In the genomic region with DNA sequence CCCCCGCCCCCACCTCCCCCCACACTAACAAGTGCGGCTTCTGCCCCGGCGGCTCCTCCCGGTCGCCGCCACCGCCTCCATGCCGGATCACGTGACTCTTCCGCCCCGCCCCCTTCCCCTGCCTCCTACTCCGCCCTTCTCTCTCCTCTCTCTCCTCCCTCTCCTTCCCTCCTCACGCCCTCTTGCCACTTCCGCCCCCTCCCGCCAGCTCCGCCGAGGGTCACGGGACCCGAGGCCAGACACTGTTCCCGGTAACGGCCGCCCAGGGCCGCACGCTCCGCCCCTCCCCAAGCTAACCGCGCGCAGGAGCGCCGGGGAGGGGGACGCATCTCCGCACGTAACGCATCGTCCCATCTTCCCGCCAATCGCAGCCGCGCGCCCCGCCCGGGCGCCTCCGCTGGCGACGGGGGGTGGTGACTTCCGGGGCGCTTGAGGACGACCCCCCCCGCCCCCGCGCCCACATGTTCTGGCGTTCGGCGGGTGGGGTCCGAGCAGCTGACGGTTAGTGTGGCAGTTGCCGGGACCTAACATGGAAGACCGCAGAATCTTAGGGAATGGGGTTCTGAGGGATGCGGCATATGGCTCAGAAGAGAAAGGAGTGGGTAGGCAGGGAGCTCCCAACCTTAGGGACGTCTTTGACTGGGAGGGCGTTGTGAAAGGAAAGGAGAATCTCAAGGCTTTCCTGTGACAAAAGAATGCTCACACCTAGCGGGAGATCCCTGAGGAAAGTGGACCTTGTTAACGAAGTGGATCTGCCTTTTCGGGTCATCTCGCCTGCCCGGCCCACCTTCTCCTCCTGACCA, we compare ENCODE assay signal across 7 cellular contexts.
DNase-seq lines count a peak whose midpoint lies in the region; ATAC-seq and TF ChIP-seq lines count a peak whose summit lies in the region.

A gene with protein sequence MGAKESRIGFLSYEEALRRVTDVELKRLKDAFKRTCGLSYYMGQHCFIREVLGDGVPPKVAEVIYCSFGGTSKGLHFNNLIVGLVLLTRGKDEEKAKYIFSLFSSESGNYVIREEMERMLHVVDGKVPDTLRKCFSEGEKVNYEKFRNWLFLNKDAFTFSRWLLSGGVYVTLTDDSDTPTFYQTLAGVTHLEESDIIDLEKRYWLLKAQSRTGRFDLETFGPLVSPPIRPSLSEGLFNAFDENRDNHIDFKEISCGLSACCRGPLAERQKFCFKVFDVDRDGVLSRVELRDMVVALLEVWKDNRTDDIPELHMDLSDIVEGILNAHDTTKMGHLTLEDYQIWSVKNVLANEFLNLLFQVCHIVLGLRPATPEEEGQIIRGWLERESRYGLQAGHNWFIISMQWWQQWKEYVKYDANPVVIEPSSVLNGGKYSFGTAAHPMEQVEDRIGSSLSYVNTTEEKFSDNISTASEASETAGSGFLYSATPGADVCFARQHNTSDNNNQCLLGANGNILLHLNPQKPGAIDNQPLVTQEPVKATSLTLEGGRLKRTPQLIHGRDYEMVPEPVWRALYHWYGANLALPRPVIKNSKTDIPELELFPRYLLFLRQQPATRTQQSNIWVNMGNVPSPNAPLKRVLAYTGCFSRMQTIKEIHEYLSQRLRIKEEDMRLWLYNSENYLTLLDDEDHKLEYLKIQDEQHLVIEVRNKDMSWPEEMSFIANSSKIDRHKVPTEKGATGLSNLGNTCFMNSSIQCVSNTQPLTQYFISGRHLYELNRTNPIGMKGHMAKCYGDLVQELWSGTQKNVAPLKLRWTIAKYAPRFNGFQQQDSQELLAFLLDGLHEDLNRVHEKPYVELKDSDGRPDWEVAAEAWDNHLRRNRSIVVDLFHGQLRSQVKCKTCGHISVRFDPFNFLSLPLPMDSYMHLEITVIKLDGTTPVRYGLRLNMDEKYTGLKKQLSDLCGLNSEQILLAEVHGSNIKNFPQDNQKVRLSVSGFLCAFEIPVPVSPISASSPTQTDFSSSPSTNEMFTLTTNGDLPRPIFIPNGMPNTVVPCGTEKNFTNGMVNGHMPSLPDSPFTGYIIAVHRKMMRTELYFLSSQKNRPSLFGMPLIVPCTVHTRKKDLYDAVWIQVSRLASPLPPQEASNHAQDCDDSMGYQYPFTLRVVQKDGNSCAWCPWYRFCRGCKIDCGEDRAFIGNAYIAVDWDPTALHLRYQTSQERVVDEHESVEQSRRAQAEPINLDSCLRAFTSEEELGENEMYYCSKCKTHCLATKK (N-terminal part only) (minus strand): TSS at position 92 of the 803 bp plus-strand sequence. CDS start 194 bp downstream, outside the sequence.

- peak within 1 kb of the TSS; percentile 95 for H3K4me3 ChIP-seq in retinal pigment epithelial cell (ENCODE audit: low read length)

- peak; percentile 87 for ATAC-seq in GM18502 (IDR thresholded peaks at IDR 0.05; ENCODE audit: poor library complexity, unreplicated experiment)
- ATAC-seq in HG02970 (IDR thresholded peaks at IDR 0.05; ENCODE audit: low FRiP score, unreplicated experiment), result peak; percentile 82

- DNase-seq in NCI-H2029 (lab: John Stamatoyannopoulos, UW) (peak; percentile 94), T-helper 9 cell (peak; percentile 98), astrocyte of the hippocampus (ENCODE audit: low read depth, low spot score) (peak; percentile 99), hippocampal formation (lab: John Stamatoyannopoulos, UW) (peak; percentile 93 to 98), retinal pigment epithelial cell (ENCODE audit: low read depth) (peak; percentile 92)

- peak; percentile 1 for TF ChIP-seq CTCF in retinal pigment epithelial cell (conservative IDR thresholded peaks at IDR 0.05; ENCODE audit: low read depth, low read length)

Comparison
In these comparisons a context has a peak if more than half of its experiments do, and no peak if none do; other contexts are left out.
1. Peak in every context shown above with its lines: DNase-seq, ATAC-seq and H3K4me3 ChIP-seq.